ENCODE assay signal across 8 cellular contexts in genomic region chr10:59405235-59405634, GRCh38.
"Had no signal": no experiment of that assay in that cellular context is flagged by ENCODE, and none has a peak within 500 bp of the region (broad histone marks: within the 10 kb centered on the region; RNA-seq: fewer than 3 reads in every experiment).

No MANE protein-coding gene starts in this region.

- DNase-seq: GDM1, GF-D8 had no signal

- ATAC-seq: GM12878 had no signal

- FAIRE-seq: G401.6, GM12878, GM12891, GM12892, GM18507, GM19239 had no signal

- H3K4me3 ChIP-seq: GM12878 had no signal
